8 cellular contexts compared by ENCODE assay signal in genomic region chr2:17171446-17172049, GRCh38.
DNase-seq lines count a peak whose midpoint lies in the region; ATAC-seq and TF ChIP-seq lines count a peak whose summit lies in the region.

No MANE protein-coding gene starts in this region.

- CTCF ChIA-PET in OCI-LY7 (lab: Charles Lee; ENCODE audit: unreplicated experiment): interaction anchor here (0.5 kb wide), 1 partner anchor 1157 kb away, joined by 3 read pairs; no protein-coding TSS in a partner anchor

- no peak overlapping the region for H2AFZ ChIP-seq in OCI-LY7 (ENCODE audit: low read length)

- POLR2A ChIA-PET in OCI-LY7 (lab: Charles Lee): interaction anchor here (1.0 to 2.2 kb wide), 6 partner anchors 7 to 25 kb away, joined by 3 to 6 read pairs (median 4); no protein-coding TSS in a partner anchor

- H3K27ac Mint-ChIP-seq in natural killer cell treated with Interleukin-12 subunit alpha and Interleukin-12 subunit beta and Interleukin-15 and Interleukin-18, amount 100 ng/mL, for 72 hours: no peak overlapping the region

- H3K4me3 ChIP-seq in OCI-LY7 (ENCODE audit: low read depth, low read length, poor library complexity, severe bottlenecking) (no peak overlapping the region), foreskin fibroblast (ENCODE audit: low read depth in 1 of 2, low read length in 2 of 2) (no peak overlapping the region)

- peaks cover 19% of the 10 kb centered on the region for H3K9me3 Mint-ChIP-seq in natural killer cell treated with Interleukin-12 subunit alpha and Interleukin-12 subunit beta and Interleukin-15 and Interleukin-18, amount 100 ng/mL, for 72 hours

- H3K36me3 Mint-ChIP-seq in natural killer cell treated with Interleukin-12 subunit alpha and Interleukin-12 subunit beta and Interleukin-15 and Interleukin-18, amount 100 ng/mL, for 72 hours: no peaks in the 10 kb centered on the region

- no peaks in the 10 kb centered on the region for H3K4me1 Mint-ChIP-seq in natural killer cell treated with Interleukin-12 subunit alpha and Interleukin-12 subunit beta and Interleukin-15 and Interleukin-18, amount 100 ng/mL, for 72 hours (ENCODE audit: low read depth in 2 of 2)

- H3K9me2 ChIP-seq in OCI-LY7 (ENCODE audit: insufficient read depth, low read length): no peaks in the 10 kb centered on the region

- no peak overlapping the region for H3K4me2 ChIP-seq in OCI-LY7 (ENCODE audit: low read length)

- no TSS peak for BruUV-seq in OCI-LY7 (replicated peaks; lab: Mats Ljungman, UMichigan)

- H3K79me2 ChIP-seq in OCI-LY7 (ENCODE audit: insufficient read depth, low read depth, low read length): no peaks in the 10 kb centered on the region

- no peaks in the 10 kb centered on the region for H3K36me3 ChIP-seq in OCI-LY7 (ENCODE audit: insufficient read depth, low read length)

- H3K4me3 Mint-ChIP-seq in natural killer cell treated with Interleukin-12 subunit alpha and Interleukin-12 subunit beta and Interleukin-15 and Interleukin-18, amount 100 ng/mL, for 72 hours: no peak overlapping the region

- H3K27ac ChIP-seq in OCI-LY7 (ENCODE audit: low read depth, low read length, poor library complexity, severe bottlenecking): no peak overlapping the region

- no peaks in the 10 kb centered on the region for H3K4me1 ChIP-seq in OCI-LY7 (ENCODE audit: insufficient read depth, low read length, poor library complexity, severe bottlenecking)

- TF ChIP-seq CTCF in OCI-LY7 (conservative IDR thresholded peaks at IDR 0.05; ENCODE audit: low read length) (peak; percentile 65), foreskin fibroblast (IDR thresholded peaks at IDR 0.05; ENCODE audit: low read depth, low read length) (peak; percentile 53)

- intact Hi-C loops in Right ventricle myocardium inferior (cut with DNase I): no loop called here
- intact Hi-C loops in cardiac septum (cut with DNase I): no loop called here
- intact Hi-C loops in OCI-LY7 (cut with micrococcal nuclease; ENCODE audit: unreplicated experiment): loop anchor here (1.0 kb wide), 1 partner anchor 45 kb away; no protein-coding TSS in a partner anchor
- intact Hi-C loops in posterior cingulate gyrus (cut with DNase I): no loop called here

- DNase-seq in Right ventricle myocardium inferior (ENCODE audit: missing footprints): no peak
- DNase-seq in cardiac septum (ENCODE audit: low spot score): no peak
- peak; percentile 19 for DNase-seq in OCI-LY7 (ENCODE audit: low spot score)
- DNase-seq in foreskin fibroblast: peak; percentile 3 to 54
- DNase-seq in posterior cingulate gyrus: peak in 9 of 10 donors; percentile 19 to 92 (median 57)
- no peak for DNase-seq in natural killer cell treated with Interleukin-12 subunit alpha and Interleukin-12 subunit beta and Interleukin-15 and Interleukin-18, amount 100 ng/mL, for 72 hours (ENCODE audit: low spot score)
- no peak for DNase-seq in activated T-cell treated with anti-CD3 and anti-CD28 coated beads, Interleukin-2, amount 50 U/mL, for 1 hour

- peak; percentile 74 for ATAC-seq in Right ventricle myocardium inferior
- ATAC-seq in HG02943 (IDR thresholded peaks at IDR 0.05; ENCODE audit: low read depth, unreplicated experiment): peak; percentile 76
- no peak for ATAC-seq in natural killer cell treated with Interleukin-12 subunit alpha and Interleukin-12 subunit beta and Interleukin-15 and Interleukin-18, amount 100 ng/mL, for 72 hours

- no peaks in the 10 kb centered on the region for H4K20me1 ChIP-seq in OCI-LY7 (ENCODE audit: insufficient read depth, low read length)

- H3K27me3 Mint-ChIP-seq in natural killer cell treated with Interleukin-12 subunit alpha and Interleukin-12 subunit beta and Interleukin-15 and Interleukin-18, amount 100 ng/mL, for 72 hours: no peaks in the 10 kb centered on the region

- H3K9me3 ChIP-seq in OCI-LY7 (ENCODE audit: low read length): no peaks in the 10 kb centered on the region

Comparison
In these comparisons a context has a peak if more than half of its experiments do, and no peak if none do; other contexts are left out.
1. ATAC-seq: peak in Right ventricle myocardium inferior (single experiment) and HG02943 (single experiment); none in natural killer cell treated with Interleukin-12 subunit alpha and Interleukin-12 subunit beta and Interleukin-15 and Interleukin-18, amount 100 ng/mL, for 72 hours (0 of 2).
2. DNase-seq: peak in OCI-LY7 (single experiment), foreskin fibroblast (2 of 2) and posterior cingulate gyrus (9 of 10); none in Right ventricle myocardium inferior (single experiment), cardiac septum (single experiment), natural killer cell treated with Interleukin-12 subunit alpha and Interleukin-12 subunit beta and Interleukin-15 and Interleukin-18, amount 100 ng/mL, for 72 hours (single experiment) and activated T-cell treated with anti-CD3 and anti-CD28 coated beads, Interleukin-2, amount 50 U/mL, for 1 hour (single experiment).